11 cellular contexts compared by ENCODE assay signal in genomic region chr13:50226515-50227147, GRCh38.
DNase-seq lines count a peak whose midpoint lies in the region; ATAC-seq, FAIRE-seq and TF ChIP-seq lines count a peak whose summit lies in the region.
"Had no signal": no experiment of that assay in that cellular context is flagged by ENCODE, and none has a peak within 500 bp of the region (broad histone marks: within the 10 kb centered on the region; RNA-seq: fewer than 3 reads in every experiment).

No MANE protein-coding gene starts in this region.

- H3K4me3 ChIP-seq in GM12878, result no peak overlapping the region

- no peak overlapping the region for H3K27ac ChIP-seq in GM12878 (ENCODE audit: control insufficient read depth, insufficient read depth)

- no peaks in the 10 kb centered on the region for H3K36me3 ChIP-seq in GM12878 (ENCODE audit: control insufficient read depth in 2 of 2, insufficient read depth in 2 of 2, low read length in 1 of 2)

- no peaks in the 10 kb centered on the region for H4K20me1 ChIP-seq in GM12878 (ENCODE audit: control insufficient read depth, insufficient read depth)

- DNase-seq in GM12878 (ENCODE audit: low read depth, low spot score), result no peak
- DNase-seq in C1 segment of cervical spinal cord (lab: John Stamatoyannopoulos, UW), result no peak
- no peak for DNase-seq in NCI-H146 (lab: John Stamatoyannopoulos, UW)
- DNase-seq in NCI-H1105 (lab: John Stamatoyannopoulos, UW), result no peak
- DNase-seq: nephron progenitor cell, SHP77, small intestine had no signal

- peak overlapping the region; percentile 22; the same call in 1 of the 2 replicates for H3K4me2 ChIP-seq in GM12878 (ENCODE audit: control insufficient read depth, insufficient read depth)

- POLR2A ChIA-PET in GM12878 (lab: Charles Lee), result no interaction called here

- SMC1A ChIA-PET in GM12878 (lab: Charles Lee; ENCODE audit: uncharacterized antibody, unreplicated experiment), result interaction anchor here (0.6 to 4.3 kb wide), 3 partner anchors 9 to 491 kb away, joined by 3 to 17 read pairs (median 11); no protein-coding TSS in a partner anchor

- ATAC-seq in GM18519 (IDR thresholded peaks at IDR 0.05; ENCODE audit: low FRiP score, unreplicated experiment) (peak; percentile 47), GM21360 (IDR thresholded peaks at IDR 0.05; ENCODE audit: unreplicated experiment) (peak; percentile 63), HG03064 (IDR thresholded peaks at IDR 0.05; ENCODE audit: low read depth, unreplicated experiment) (peak; percentile 72), GM12878 (no peak; the same call in 2 of the 3 replicates), GM21786 (IDR thresholded peaks at IDR 0.05; ENCODE audit: unreplicated experiment) (no peak)

- CTCF ChIA-PET in GM12878 (lab: Yijun Ruan, JAX), result interaction anchor here (0.8 to 1.6 kb wide), 3 partner anchors 10 to 250 kb away, joined by 3 to 6 read pairs (median 3); no protein-coding TSS in a partner anchor

- H3K9ac ChIP-seq in GM12878 (ENCODE audit: control insufficient read depth, insufficient read depth, low read length), result no peak overlapping the region

- in situ Hi-C loops in GM12878 (cut with MboI), result loop anchor here (5.0 kb wide), 1 partner anchor 94 kb away; no protein-coding TSS in a partner anchor

- no peaks in the 10 kb centered on the region for H3K79me2 ChIP-seq in GM12878 (ENCODE audit: control insufficient read depth, insufficient read depth, low read length)

- intact Hi-C loops in GM12878 (cut with micrococcal nuclease; ENCODE audit: unreplicated experiment), result loop anchor here (10.0 kb wide), 1 partner anchor 1992 kb away; the partner anchor contains the start of gene ITM2B

- TF ChIP-seq RAD21 in GM12878 (IDR thresholded peaks at IDR 0.05; ENCODE audit: insufficient read depth, low read depth, low read length), result no peak

- no peak overlapping the region for H2AFZ ChIP-seq in GM12878 (ENCODE audit: control insufficient read depth, low read depth, low read length)

- no peak for FAIRE-seq in GM12878 (lab: Jason Lieb, UNC)
- FAIRE-seq: small intestine had no signal

- no peak for TF ChIP-seq POLR2A in GM12878 (IDR thresholded peaks at IDR 0.05; ENCODE audit: low read depth, low read length)

- H3K9me3 ChIP-seq in GM12878 (replicated peaks; ENCODE audit: control insufficient read depth, insufficient read depth, low read length), result peaks cover 4% of the 10 kb centered on the region

- H3K27me3 ChIP-seq in GM12878 (replicated peaks in 1 of 2; ENCODE audit: control insufficient read depth in 2 of 2, insufficient read depth in 2 of 2, low read length in 1 of 2), result 0 out of 4 replicates have a peak, but pooled peaks cover 0 to 3% of the 10 kb centered on the region in 2 experiments

- TF ChIP-seq CTCF in GM12878 (IDR thresholded peaks at IDR 0.05 in 2 of 3, conservative IDR thresholded peaks at IDR 0.05 in 1 of 3; ENCODE audit: control insufficient read depth in 2 of 3, extremely low read depth in 1 of 3, insufficient read depth in 1 of 3, low read depth in 3 of 3, low read length in 3 of 3), result no peak

- TF ChIP-seq EP300 in GM12878 (IDR thresholded peaks at IDR 0.05; ENCODE audit: borderline replicate concordance in 1 of 2, control insufficient read depth in 1 of 2, low read depth in 2 of 2, low read length in 2 of 2), result peak in 1 of 2 experiments; percentile 27; a peak in 1 of 4 replicates

- peaks cover 18% of the 10 kb centered on the region for H3K4me1 ChIP-seq in GM12878 (ENCODE audit: control insufficient read depth, insufficient read depth, low read length)

- RAD21 ChIA-PET in GM12878 (lab: Charles Lee; ENCODE audit: unreplicated experiment), result interaction anchor here (0.6 to 1.2 kb wide), 4 partner anchors 10 to 584 kb away, joined by 3 to 4 read pairs (median 3); no protein-coding TSS in a partner anchor

- no TSS peak for BruUV-seq in GM12878 (replicated peaks; lab: Mats Ljungman, UMichigan)

TF ChIP-seq in GM12878, 131 proteins besides CTCF, POLR2A, EP300 and RAD21 (continues in another document):
- TF ChIP-seq SRF (IDR thresholded peaks at IDR 0.05; ENCODE audit: low read depth in 2 of 2, low read length in 2 of 2) (peak in 1 of 2 experiments; percentile 53; a peak in 1 of 4 replicates), KAT2A (conservative IDR thresholded peaks at IDR 0.05; ENCODE audit: control insufficient read depth, low read depth, low read length) (no peak), RFX5 (IDR thresholded peaks at IDR 0.05; ENCODE audit: low read depth, low read length) (no peak), YY1 (IDR thresholded peaks at IDR 0.05; ENCODE audit: low read depth, low read length) (no peak), NRF1 (conservative IDR thresholded peaks at IDR 0.05; ENCODE audit: low read depth, low read length) (no peak), REST (IDR thresholded peaks at IDR 0.05; ENCODE audit: low read depth, low read length) (no peak), MLLT1 (IDR thresholded peaks at IDR 0.05) (no peak), ATF3 (IDR thresholded peaks at IDR 0.05; ENCODE audit: borderline replicate concordance, extremely low read depth, low read depth, low read length) (no peak), RAD51 (IDR thresholded peaks at IDR 0.05) (no peak), ELK1 (IDR thresholded peaks at IDR 0.05; ENCODE audit: low read depth, low read length) (no peak), ZBED1 (IDR thresholded peaks at IDR 0.05; ENCODE audit: borderline replicate concordance) (peak; percentile 71; the same call in 1 of the 2 replicates), HDAC2 (IDR thresholded peaks at IDR 0.05) (no peak), NR2C2 (IDR thresholded peaks at IDR 0.05; ENCODE audit: borderline replicate concordance, control insufficient read depth, insufficient read length, low read depth) (no peak), IRF4 (IDR thresholded peaks at IDR 0.05; ENCODE audit: low read depth, low read length) (peak; percentile 89)

Comparison
In these comparisons a context has a peak if more than half of its experiments do, and no peak if none do; other contexts are left out.
1. ATAC-seq: peak in GM18519 (single experiment), GM21360 (single experiment) and HG03064 (single experiment); none in GM12878 (single experiment) and GM21786 (single experiment).